8 cellular contexts compared by ENCODE assay signal in the genomic region with DNA sequence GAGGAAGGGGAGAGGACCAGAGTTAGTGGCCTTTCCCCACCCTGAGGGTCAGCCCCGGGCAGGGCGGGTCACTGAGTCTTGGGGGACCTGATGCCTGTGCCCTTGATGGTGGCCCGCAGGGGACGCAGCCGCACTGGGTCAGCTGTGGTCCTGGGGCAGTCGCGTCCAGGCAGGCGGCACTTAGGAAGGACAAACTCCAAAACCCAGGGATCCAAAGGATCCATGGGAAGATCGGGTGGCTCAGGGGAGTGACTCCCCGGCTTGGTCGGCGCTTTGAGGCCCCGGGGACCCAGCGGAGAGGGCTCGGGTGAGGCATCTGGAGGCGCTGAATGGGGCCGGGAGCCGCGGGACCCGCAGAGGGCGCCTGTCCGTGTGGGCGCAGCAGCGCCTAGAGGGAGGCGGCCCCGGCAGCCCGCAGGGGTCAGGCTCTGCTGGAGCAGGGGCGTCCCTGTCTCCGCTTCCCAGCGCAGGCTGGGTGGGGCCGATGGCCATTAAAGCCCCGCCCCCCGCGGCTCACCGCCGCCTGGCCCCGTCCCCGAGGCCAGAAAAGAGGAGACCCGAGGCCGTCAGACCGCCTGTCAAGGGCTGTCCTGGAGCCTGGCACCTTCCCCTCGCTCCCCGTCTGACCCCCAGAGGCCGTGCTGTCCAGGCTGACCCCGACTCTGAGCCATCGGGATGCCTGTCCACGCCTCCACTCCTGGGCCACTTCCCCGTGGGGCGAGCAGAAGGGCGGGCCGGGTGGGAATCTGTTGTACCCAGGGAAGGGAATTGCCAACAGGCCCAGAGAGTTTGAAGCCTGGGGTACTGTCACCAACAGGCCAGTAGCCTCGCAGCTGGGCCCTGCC. TPM values are rescaled to one million over a fixed set of nuclear protein-coding genes. Genes with fewer than 3 reads are reported as not detected.
DNase-seq lines count a peak whose midpoint lies in the region; ATAC-seq lines count a peak whose summit lies in the region.

No MANE protein-coding gene starts in this region.

- peak; percentile 46 for DNase-seq in activated CD4-positive, alpha-beta memory T cell treated with anti-CD3 and anti-CD28 coated beads for 36 hours
- DNase-seq in activated CD4-positive, alpha-beta memory T cell treated with anti-CD3 and anti-CD28 coated beads, Interleukin-2, amount 10 ng/mL, durations not matched to agents 7 days and 5 days: no peak
- peak; percentile 43 for DNase-seq in activated naive CD4-positive, alpha-beta T cell treated with anti-CD3 and anti-CD28 coated beads, Interleukin-2, amount 50 U/mL, for 16 hours
- DNase-seq in hepatic stellate cell (ENCODE audit: low spot score): peak; percentile 82
- peak; percentile 80 for DNase-seq in sciatic nerve (ENCODE audit: low spot score)
- no peak for DNase-seq in NCI-H1930 (lab: John Stamatoyannopoulos, UW)

- CTCF ChIA-PET in activated CD4-positive, alpha-beta memory T cell treated with anti-CD3 and anti-CD28 coated beads for 36 hours (lab: Charles Lee): interaction anchor here (0.9 kb wide), 1 partner anchor 14 kb away, joined by 3 read pairs; no protein-coding TSS in a partner anchor
- CTCF ChIA-PET in activated CD4-positive, alpha-beta memory T cell treated with anti-CD3 and anti-CD28 coated beads, Interleukin-2, amount 10 ng/mL, durations not matched to agents 7 days and 5 days (lab: Charles Lee): no interaction called here

- no peak overlapping the region for H3K4me3 Mint-ChIP-seq in activated CD4-positive, alpha-beta memory T cell treated with anti-CD3 and anti-CD28 coated beads for 36 hours
- H3K4me3 Mint-ChIP-seq in activated CD4-positive, alpha-beta memory T cell treated with anti-CD3 and anti-CD28 coated beads, Interleukin-2, amount 10 ng/mL, durations not matched to agents 7 days and 5 days: no peak overlapping the region

- peaks cover 3% of the 10 kb centered on the region for H3K4me1 Mint-ChIP-seq in activated CD4-positive, alpha-beta memory T cell treated with anti-CD3 and anti-CD28 coated beads for 36 hours (ENCODE audit: low read depth)
- peaks cover 2% of the 10 kb centered on the region for H3K4me1 Mint-ChIP-seq in activated CD4-positive, alpha-beta memory T cell treated with anti-CD3 and anti-CD28 coated beads, Interleukin-2, amount 10 ng/mL, durations not matched to agents 7 days and 5 days

- peaks cover 10% of the 10 kb centered on the region for H3K27me3 Mint-ChIP-seq in activated CD4-positive, alpha-beta memory T cell treated with anti-CD3 and anti-CD28 coated beads for 36 hours
- peaks cover 11% of the 10 kb centered on the region for H3K27me3 Mint-ChIP-seq in activated CD4-positive, alpha-beta memory T cell treated with anti-CD3 and anti-CD28 coated beads, Interleukin-2, amount 10 ng/mL, durations not matched to agents 7 days and 5 days

- intact Hi-C loops in activated CD4-positive, alpha-beta memory T cell treated with anti-CD3 and anti-CD28 coated beads for 36 hours (cut with micrococcal nuclease): no loop called here
- intact Hi-C loops in sciatic nerve (cut with DNase I): no loop called here

- ATAC-seq in sciatic nerve (peak; percentile 80), HG03108 (IDR thresholded peaks at IDR 0.05; ENCODE audit: unreplicated experiment) (no peak), HG03521 (IDR thresholded peaks at IDR 0.05; ENCODE audit: unreplicated experiment) (no peak)

- no peak overlapping the region for H3K27ac Mint-ChIP-seq in activated CD4-positive, alpha-beta memory T cell treated with anti-CD3 and anti-CD28 coated beads for 36 hours
- no peak overlapping the region for H3K27ac Mint-ChIP-seq in activated CD4-positive, alpha-beta memory T cell treated with anti-CD3 and anti-CD28 coated beads, Interleukin-2, amount 10 ng/mL, durations not matched to agents 7 days and 5 days

- no peaks in the 10 kb centered on the region for H3K9me3 Mint-ChIP-seq in activated CD4-positive, alpha-beta memory T cell treated with anti-CD3 and anti-CD28 coated beads for 36 hours
- H3K9me3 Mint-ChIP-seq in activated CD4-positive, alpha-beta memory T cell treated with anti-CD3 and anti-CD28 coated beads, Interleukin-2, amount 10 ng/mL, durations not matched to agents 7 days and 5 days: no peaks in the 10 kb centered on the region

- POLR2A ChIA-PET in activated CD4-positive, alpha-beta memory T cell treated with anti-CD3 and anti-CD28 coated beads for 36 hours (lab: Charles Lee): no interaction called here
- POLR2A ChIA-PET in activated CD4-positive, alpha-beta memory T cell treated with anti-CD3 and anti-CD28 coated beads, Interleukin-2, amount 10 ng/mL, durations not matched to agents 7 days and 5 days (lab: Charles Lee): no interaction called here

- H3K36me3 Mint-ChIP-seq in activated CD4-positive, alpha-beta memory T cell treated with anti-CD3 and anti-CD28 coated beads for 36 hours: no peaks in the 10 kb centered on the region
- H3K36me3 Mint-ChIP-seq in activated CD4-positive, alpha-beta memory T cell treated with anti-CD3 and anti-CD28 coated beads, Interleukin-2, amount 10 ng/mL, durations not matched to agents 7 days and 5 days (ENCODE audit: low read depth): no peaks in the 10 kb centered on the region

RNA-seq across cellular contexts. Expression of a gene that starts 17.4 kb away (rescaled TPM):
- not detected for total RNA-seq in activated CD4-positive, alpha-beta memory T cell treated with anti-CD3 and anti-CD28 coated beads for 36 hours
- not detected for total RNA-seq in activated CD4-positive, alpha-beta memory T cell treated with anti-CD3 and anti-CD28 coated beads, Interleukin-2, amount 10 ng/mL, durations not matched to agents 7 days and 5 days
- total RNA-seq in sciatic nerve: 13.6 TPM

RNA-seq across cellular contexts. Expression of a gene that starts 18.8 kb away (rescaled TPM):
- total RNA-seq in activated CD4-positive, alpha-beta memory T cell treated with anti-CD3 and anti-CD28 coated beads for 36 hours: 10 to 100 TPM; 79.0 to 80.8 TPM
- 10 to 100 TPM; 51.5 to 53.6 TPM for total RNA-seq in activated CD4-positive, alpha-beta memory T cell treated with anti-CD3 and anti-CD28 coated beads, Interleukin-2, amount 10 ng/mL, durations not matched to agents 7 days and 5 days
- 29.6 TPM for total RNA-seq in sciatic nerve

RNA-seq across cellular contexts. Expression of a gene that starts 27.8 kb away (rescaled TPM):
- 10 to 100 TPM; 25.0 to 27.8 TPM for total RNA-seq in activated CD4-positive, alpha-beta memory T cell treated with anti-CD3 and anti-CD28 coated beads for 36 hours
- 10 to 100 TPM; 25.4 to 28.6 TPM for total RNA-seq in activated CD4-positive, alpha-beta memory T cell treated with anti-CD3 and anti-CD28 coated beads, Interleukin-2, amount 10 ng/mL, durations not matched to agents 7 days and 5 days
- 19.7 TPM for total RNA-seq in sciatic nerve

RNA-seq across cellular contexts. Expression of a gene that starts 40.0 kb away (rescaled TPM):
- total RNA-seq in activated CD4-positive, alpha-beta memory T cell treated with anti-CD3 and anti-CD28 coated beads for 36 hours: 1 to 10 TPM; 1.8 to 1.9 TPM
- total RNA-seq in activated CD4-positive, alpha-beta memory T cell treated with anti-CD3 and anti-CD28 coated beads, Interleukin-2, amount 10 ng/mL, durations not matched to agents 7 days and 5 days: 1 to 10 TPM; 1.7 to 3.0 TPM
- 5.3 TPM for total RNA-seq in sciatic nerve

RNA-seq across cellular contexts. Expression of a gene that starts 52.6 kb away (rescaled TPM):
- total RNA-seq in activated CD4-positive, alpha-beta memory T cell treated with anti-CD3 and anti-CD28 coated beads for 36 hours: 10 to 100 TPM; 49.6 to 49.7 TPM
- 10 to 100 TPM; 50.8 to 59.0 TPM for total RNA-seq in activated CD4-positive, alpha-beta memory T cell treated with anti-CD3 and anti-CD28 coated beads, Interleukin-2, amount 10 ng/mL, durations not matched to agents 7 days and 5 days
- total RNA-seq in sciatic nerve: 113 TPM

Comparison
In these comparisons a context has a peak if more than half of its experiments do, and no peak if none do; other contexts are left out.
1. DNase-seq: peak in activated CD4-positive, alpha-beta memory T cell treated with anti-CD3 and anti-CD28 coated beads for 36 hours (single experiment), activated naive CD4-positive, alpha-beta T cell treated with anti-CD3 and anti-CD28 coated beads, Interleukin-2, amount 50 U/mL, for 16 hours (single experiment), hepatic stellate cell (single experiment) and sciatic nerve (single experiment); none in activated CD4-positive, alpha-beta memory T cell treated with anti-CD3 and anti-CD28 coated beads, Interleukin-2, amount 10 ng/mL, durations not matched to agents 7 days and 5 days (single experiment) and NCI-H1930 (0 of 2).
2. RNA of a gene that starts 17.4 kb away (total RNA-seq): 13.6 TPM in sciatic nerve (single experiment); not detected in activated CD4-positive, alpha-beta memory T cell treated with anti-CD3 and anti-CD28 coated beads for 36 hours and not detected in activated CD4-positive, alpha-beta memory T cell treated with anti-CD3 and anti-CD28 coated beads, Interleukin-2, amount 10 ng/mL, durations not matched to agents 7 days and 5 days; every median in the first group is over 10 times any median in the second.